Comparison of ENCODE assay signal across 15 cellular contexts in the genomic region with DNA sequence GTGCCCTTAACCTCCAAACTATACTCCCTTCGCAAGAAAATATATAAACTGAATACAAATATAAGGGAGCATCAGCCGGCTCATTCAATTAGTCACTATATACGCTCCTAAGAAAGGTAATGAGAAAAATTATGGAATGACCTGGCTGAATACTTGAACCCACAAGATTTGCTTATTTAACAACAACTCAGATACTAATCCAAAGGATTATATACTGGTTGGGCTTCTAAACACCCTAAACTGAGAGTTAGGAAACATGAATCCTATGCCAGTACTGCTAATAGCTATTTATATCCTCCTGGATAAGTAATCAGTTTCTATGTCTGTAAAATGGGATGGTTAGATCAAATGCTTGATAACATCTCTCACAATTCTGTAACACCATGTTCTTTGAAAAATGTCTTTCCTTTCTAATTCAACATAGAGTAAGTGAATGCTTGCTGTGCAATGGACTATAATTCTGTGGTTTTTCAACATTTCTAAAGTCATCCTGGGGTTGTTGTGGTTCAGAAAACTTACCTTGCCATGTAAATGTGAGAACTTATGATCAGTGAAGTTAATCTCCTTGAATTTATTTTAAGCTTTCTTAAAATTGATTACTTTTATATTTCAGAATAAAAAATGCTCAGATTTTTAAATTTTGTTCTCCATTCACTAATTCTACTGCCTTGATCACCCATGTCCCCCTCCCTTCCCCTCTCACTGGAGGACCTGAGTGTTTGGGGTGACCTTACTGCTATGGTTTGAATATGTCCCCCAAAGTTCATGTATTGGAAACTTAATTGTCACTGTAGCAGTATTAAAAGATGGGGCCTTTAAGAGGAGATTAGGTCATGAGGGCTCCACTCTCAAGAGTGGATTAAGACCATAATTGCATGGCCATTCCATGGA. TPM values are rescaled to one million over a fixed set of nuclear protein-coding genes. Genes with fewer than 3 reads are reported as not detected.
DNase-seq lines count a peak whose midpoint lies in the region; ATAC-seq, FAIRE-seq and TF ChIP-seq lines count a peak whose summit lies in the region.
"Had no signal": no experiment of that assay in that cellular context is flagged by ENCODE, and none has a peak within 500 bp of the region (broad histone marks: within the 10 kb centered on the region; RNA-seq: fewer than 3 reads in every experiment).

No MANE protein-coding gene starts in this region.

- 72% methylated on average over 3 of the region's 3 CpGs for WGBS in K562 (ENCODE audit: insufficient coverage, low coverage, missing lambda C conversion rate)
- 92% methylated on average over 3 of the region's 3 CpGs for WGBS in smooth muscle cell (ENCODE audit: low lambda C conversion rate)

- H3K36me3 ChIP-seq in Loucy (ENCODE audit: insufficient read depth, low read length) (peaks cover 57% of the 10 kb centered on the region), K562 (ENCODE audit: control insufficient read depth, insufficient read depth, low read length) (peaks cover 5% of the 10 kb centered on the region; the same call in 2 of the 3 replicates), smooth muscle cell (ENCODE audit: low read depth) (no peaks in the 10 kb centered on the region)
- H3K36me3 ChIP-seq: cardiac muscle cell had no signal

- peaks cover 84% of the 10 kb centered on the region for H3K4me1 ChIP-seq in Loucy (ENCODE audit: insufficient read depth, low read length, poor library complexity, severe bottlenecking)
- H3K4me1 ChIP-seq in K562 (replicated peaks in 1 of 2; ENCODE audit: control insufficient read depth in 2 of 2, insufficient read depth in 2 of 2, low read length in 2 of 2) = peaks cover 0 to 36% of the 10 kb centered on the region in 2 experiments; a peak in 4 of 5 replicates
- H3K4me1 ChIP-seq in smooth muscle cell (ENCODE audit: low read depth) = peaks cover 11% of the 10 kb centered on the region

- H3K9me3 ChIP-seq in Loucy (ENCODE audit: insufficient read depth, low read depth, low read length) (peaks cover 14% of the 10 kb centered on the region), K562 (replicated peaks; ENCODE audit: control insufficient read depth, insufficient read depth, low read depth, low read length) (peaks cover 4% of the 10 kb centered on the region; the same call in 1 of the 2 replicates), smooth muscle cell (replicated peaks; ENCODE audit: low read depth) (no peaks in the 10 kb centered on the region)

- peaks cover 53% of the 10 kb centered on the region for H3K36me3 Mint-ChIP-seq in activated CD4-positive, alpha-beta T cell treated with anti-CD3 and anti-CD28 coated beads, Interleukin-2, amount 10 ng/mL, durations not matched to agents 24 days and 14 days (ENCODE audit: low read depth)

- no peak for ATAC-seq in K562
- no peak for ATAC-seq in left ventricle myocardium superior
- ATAC-seq: HCT116 had no signal

- peak overlapping the region; percentile 75 for H3K27ac Mint-ChIP-seq in activated CD4-positive, alpha-beta T cell treated with anti-CD3 and anti-CD28 coated beads, Interleukin-2, amount 10 ng/mL, durations not matched to agents 24 days and 14 days
- H3K27ac Mint-ChIP-seq: type B pancreatic cell had no signal

- no peak overlapping the region for H2AFZ ChIP-seq in Loucy (ENCODE audit: low read length)
- H2AFZ ChIP-seq in K562 (ENCODE audit: low read depth, low read length) = no peak overlapping the region
- no peak overlapping the region for H2AFZ ChIP-seq in smooth muscle cell (ENCODE audit: low read depth)

- H3K4me2 ChIP-seq in Loucy (ENCODE audit: low read depth, low read length, poor library complexity, severe bottlenecking) = peak overlapping the region; percentile 61
- no peak overlapping the region for H3K4me2 ChIP-seq in K562 (ENCODE audit: insufficient read depth, low read length)
- peak overlapping the region; percentile 72 for H3K4me2 ChIP-seq in smooth muscle cell

- H3K27ac ChIP-seq in K562 (ENCODE audit: extremely low read depth, low read depth, low read length) (no peak overlapping the region), smooth muscle cell (ENCODE audit: low read depth) (peak overlapping the region; percentile 13)

- intact Hi-C loops in activated CD4-positive, alpha-beta T cell treated with anti-CD3 and anti-CD28 coated beads, Interleukin-2, amount 10 ng/mL, durations not matched to agents 24 days and 14 days (cut with micrococcal nuclease) = loop anchor here (5.0 kb wide), 1 partner anchor 265 kb away; no protein-coding TSS in a partner anchor
- intact Hi-C loops in K562 (cut with micrococcal nuclease) = loop anchor here (1.0 kb wide), 1 partner anchor 18 kb away; no protein-coding TSS in a partner anchor
- intact Hi-C loops in left ventricle myocardium superior (cut with micrococcal nuclease) = no loop called here

- no peaks in the 10 kb centered on the region for H3K9me1 ChIP-seq in K562 (ENCODE audit: control insufficient read depth, insufficient read depth, low read length)

- POLR2A ChIA-PET in K562 (lab: Yijun Ruan, JAX) = interaction anchor here (3.8 kb wide), 1 partner anchor 15 kb away, joined by 15 read pairs; a partner anchor contains a TSS

- in situ Hi-C loops in K562 (cut with MboI) = no loop called here

- FAIRE-seq in K562 (lab: Jason Lieb, UNC) = no peak

- H3K27me3 ChIP-seq in Loucy (ENCODE audit: insufficient read depth, low read length, poor library complexity, severe bottlenecking) (no peaks in the 10 kb centered on the region), K562 (ENCODE audit: control insufficient read depth in 2 of 2, insufficient read depth in 2 of 2, low read length in 2 of 2) (no peaks in the 10 kb centered on the region), smooth muscle cell (ENCODE audit: low read depth) (no peaks in the 10 kb centered on the region)
- H3K27me3 ChIP-seq: cardiac muscle cell had no signal

- no peak for TF ChIP-seq POLR2A in K562 (conservative IDR thresholded peaks at IDR 0.05)

- H3K9me3 Mint-ChIP-seq in activated CD4-positive, alpha-beta T cell treated with anti-CD3 and anti-CD28 coated beads, Interleukin-2, amount 10 ng/mL, durations not matched to agents 24 days and 14 days = peaks cover 28% of the 10 kb centered on the region
- H3K9me3 Mint-ChIP-seq: type B pancreatic cell had no signal

- peaks cover 4% of the 10 kb centered on the region; the same call in 1 of the 2 replicates for H3F3A ChIP-seq in Loucy (ENCODE audit: low read depth)
- H3F3A ChIP-seq in smooth muscle cell (ENCODE audit: low read depth) = peaks cover 41% of the 10 kb centered on the region

- H3K4me3 Mint-ChIP-seq in activated CD4-positive, alpha-beta T cell treated with anti-CD3 and anti-CD28 coated beads, Interleukin-2, amount 10 ng/mL, durations not matched to agents 24 days and 14 days = peak overlapping the region; percentile 41
- H3K4me3 Mint-ChIP-seq: type B pancreatic cell had no signal

- no peak overlapping the region for H3K9ac ChIP-seq in Loucy (ENCODE audit: low read depth, low read length, poor library complexity, severe bottlenecking)
- H3K9ac ChIP-seq in K562 (ENCODE audit: insufficient read depth in 1 of 2, low read depth in 2 of 2, low read length in 2 of 2) = no peak overlapping the region
- H3K9ac ChIP-seq in smooth muscle cell (ENCODE audit: low read depth) = no peak overlapping the region

- BruUV-seq in K562 (replicated peaks; lab: Mats Ljungman, UMichigan) = no TSS peak

- H3K4me3 ChIP-seq in Loucy (ENCODE audit: low read length, poor library complexity, severe bottlenecking) (peak overlapping the region; percentile 53), K562 (no peak overlapping the region), smooth muscle cell (no peak overlapping the region)
- H3K4me3 ChIP-seq: cardiac muscle cell had no signal

- H4K20me1 ChIP-seq in Loucy (ENCODE audit: insufficient read depth, low read length, poor library complexity, severe bottlenecking) (peaks cover 62% of the 10 kb centered on the region), K562 (replicated peaks; ENCODE audit: control insufficient read depth, insufficient read depth, low read length) (no peaks in the 10 kb centered on the region), smooth muscle cell (ENCODE audit: low read depth) (peaks cover 63% of the 10 kb centered on the region)

- H3K9me2 ChIP-seq in Loucy (replicated peaks; ENCODE audit: low read depth, low read length) = no peaks in the 10 kb centered on the region

- H3K27me3 Mint-ChIP-seq in activated CD4-positive, alpha-beta T cell treated with anti-CD3 and anti-CD28 coated beads, Interleukin-2, amount 10 ng/mL, durations not matched to agents 24 days and 14 days = no peaks in the 10 kb centered on the region
- H3K27me3 Mint-ChIP-seq: type B pancreatic cell had no signal

- H3K4me1 Mint-ChIP-seq in activated CD4-positive, alpha-beta T cell treated with anti-CD3 and anti-CD28 coated beads, Interleukin-2, amount 10 ng/mL, durations not matched to agents 24 days and 14 days = peaks cover 62% of the 10 kb centered on the region

- TF ChIP-seq RAD21 in K562 (CRISPR knock-in tag; conservative IDR thresholded peaks at IDR 0.05 in 1 of 2, IDR thresholded peaks at IDR 0.05 in 1 of 2) = no peak; a peak in 1 of 4 replicates

- DNase-seq in activated CD4-positive, alpha-beta T cell treated with anti-CD3 and anti-CD28 coated beads, Interleukin-2, amount 10 ng/mL, durations not matched to agents 24 days and 14 days = no peak
- DNase-seq in activated CD4-positive, alpha-beta T cell treated with anti-CD3 and anti-CD28 coated beads for 1 hour = no peak
- DNase-seq in K562 (ENCODE audit: extremely low read depth in 1 of 4, low spot score in 3 of 4) (no peak), smooth muscle cell (lab: John Stamatoyannopoulos, UW; ENCODE audit: unreplicated experiment) (no peak), left ventricle myocardium superior (no peak)
- no peak for DNase-seq in stimulated activated CD4-positive, alpha-beta T cell treated with anti-CD3 and anti-CD28 coated beads, Interleukin-4, amount 100 ng/mL, for 4 hours
- no peak for DNase-seq in NK-92 treated with Interleukin-12 subunit alpha and Interleukin-12 subunit beta, amount 100 ng/mL, for 24 hours (lab: John Stamatoyannopoulos, UW)
- DNase-seq: NCI-H1048; NCI-H510A treated with DMSO at 0.1 percent for 48 hours; nucleus accumbens; stimulated activated CD4-positive, alpha-beta T cell treated with anti-CD3 and anti-CD28 coated beads, Interleukin-12 subunit alpha, Interleukin-12 subunit beta, amount 100 ng/mL, for 4 hours had no signal

- no peak for TF ChIP-seq EP300 in K562 (IDR thresholded peaks at IDR 0.05; ENCODE audit: low read length)

- TF ChIP-seq CTCF in Loucy (conservative IDR thresholded peaks at IDR 0.05; ENCODE audit: low read length) = no peak
- no peak for TF ChIP-seq CTCF in K562 (IDR thresholded peaks at IDR 0.05 in 2 of 3, conservative IDR thresholded peaks at IDR 0.05 in 1 of 3; ENCODE audit: insufficient read depth in 2 of 3, low read depth in 1 of 3, low read length in 3 of 3)
- no peak for TF ChIP-seq CTCF in smooth muscle cell (IDR thresholded peaks at IDR 0.05; ENCODE audit: borderline replicate concordance, insufficient read depth, poor library complexity, severe bottlenecking)

- H3K79me2 ChIP-seq in Loucy (ENCODE audit: insufficient read depth, low read length) = peaks cover 99% of the 10 kb centered on the region
- H3K79me2 ChIP-seq in K562 (ENCODE audit: control insufficient read depth, insufficient read depth, low read length) = peaks cover 23% of the 10 kb centered on the region; the same call in 2 of the 3 replicates
- H3K79me2 ChIP-seq in smooth muscle cell (ENCODE audit: low read depth) = peaks cover 81% of the 10 kb centered on the region

- CTCF ChIA-PET in K562 (lab: Yijun Ruan, JAX; ENCODE audit: low intra/inter-chr PET ratio) = no interaction called here

RNA-seq across cellular contexts. Expression of a gene that starts 14.5 kb away (rescaled TPM):
- 13.5 and 14.6 TPM in 2 replicates for total RNA-seq in activated CD4-positive, alpha-beta T cell treated with anti-CD3 and anti-CD28 coated beads, Interleukin-2, amount 10 ng/mL, durations not matched to agents 24 days and 14 days
- 5.0 and 6.0 TPM in 2 replicates for total RNA-seq in K562 (2011; cell fraction: chromatin; rRNA removed; ENCODE audit: low replicate concordance)
- total RNA-seq in K562 (2011; cell fraction: nucleolus; rRNA removed) = 3.9 and 4.0 TPM in 2 replicates
- total RNA-seq in K562 (2011; cell fraction: nucleoplasm; rRNA removed) = 3.6 and 4.4 TPM in 2 replicates
- total RNA-seq in K562 (2014; rRNA removed) (6.6 and 7.3 TPM in 2 replicates), K562 (2014; rRNA removed; fragmentation: Illumina TruSeq; extraction: Trizol) (6.3 and 7.6 TPM in 2 replicates), K562 (2015; rRNA removed; fragmentation: Illumina TruSeq; extraction: Trizol) (7.0 and 7.8 TPM in 2 replicates), K562 (2021) (5.9 and 6.1 TPM in 2 replicates), smooth muscle cell (78.2 and 104 TPM in 2 replicates), left ventricle myocardium superior (3.5 TPM)
- polyA plus RNA-seq in K562 (2011; rRNA removed) (1.7 and 3.1 TPM in 2 replicates), K562 (2014; fragmentation: Illumina TruSeq; extraction: Trizol) (6.2 and 8.3 TPM in 2 replicates), K562 (2014; fragmentation: Nextera tagmentation; extraction: Ambion mirVana) (1 to 10 TPM; 3.8 to 5.5 TPM), K562 (2014; rRNA removed) (5.4 and 6.6 TPM in 2 replicates), smooth muscle cell (49.7 and 56.8 TPM in 2 replicates)
- 3.6 and 4.4 TPM in 2 replicates for polyA plus RNA-seq in K562 (2011; cell fraction: cytosol; rRNA removed)
- polyA plus RNA-seq in K562 (2011; cell fraction: nucleus; rRNA removed) = 3.0 and 4.0 TPM in 2 replicates
- 5.8 and 10.6 TPM in 2 replicates for polyA plus RNA-seq in K562 (2012)
- polyA minus RNA-seq in K562 (2011; rRNA and poly(A)+ RNA removed) = 4.8 and 6.1 TPM in 2 replicates
- 1.0 and 1.4 TPM in 2 replicates for polyA minus RNA-seq in K562 (2011; cell fraction: cytosol; rRNA and poly(A)+ RNA removed)
- polyA minus RNA-seq in K562 (2011; cell fraction: nucleus; rRNA and poly(A)+ RNA removed) = 4.8 and 8.7 TPM in 2 replicates
